In the genomic region with DNA sequence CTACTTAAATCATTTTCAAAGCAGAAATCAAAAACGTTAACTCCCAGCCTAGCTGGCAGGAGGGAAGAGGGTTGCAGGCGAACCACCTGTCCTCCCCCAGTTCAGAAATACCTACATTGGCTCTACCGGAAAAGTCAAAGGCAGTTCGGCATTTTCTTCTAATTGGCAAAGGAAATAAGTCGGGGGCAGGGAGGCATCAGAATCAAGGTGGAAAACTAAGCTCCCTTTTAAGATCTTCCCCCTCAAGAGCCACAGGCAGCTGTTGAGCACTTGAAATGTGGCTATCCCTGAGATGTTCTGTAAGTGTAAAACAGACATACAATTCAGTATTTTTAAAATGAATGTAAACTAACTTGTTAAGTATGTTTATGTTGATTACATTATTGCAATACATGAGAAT, we compare ENCODE assay signal across 1 cellular context.
TF ChIP-seq lines count a peak whose summit lies in the region.

No MANE protein-coding gene starts in this region.

TF ChIP-seq in WTC11, 78 proteins besides CTCF, POLR2A, EP300 and RAD21 (continued from another document):
- TF ChIP-seq HMGXB4 (CRISPR knock-in tag; IDR thresholded peaks at IDR 0.05) (no peak), TEAD4 (CRISPR knock-in tag; IDR thresholded peaks at IDR 0.05) (no peak), ZNF512 (CRISPR knock-in tag; IDR thresholded peaks at IDR 0.05; ENCODE audit: borderline replicate concordance) (no peak), EMX1 (CRISPR knock-in tag; IDR thresholded peaks at IDR 0.05) (no peak)
